Comparison of ENCODE assay signal across 23 cellular contexts in genomic region chr4:55498051-55498450, GRCh38.
"Had no signal": no experiment of that assay in that cellular context is flagged by ENCODE, and none has a peak within 500 bp of the region (broad histone marks: within the 10 kb centered on the region; RNA-seq: fewer than 3 reads in every experiment).

No MANE protein-coding gene starts in this region.

- H3K36me3 ChIP-seq: upper lobe of right lung, vagina had no signal

- FAIRE-seq: endometrium, frontal cortex had no signal

- H3K4me3 ChIP-seq: heart left ventricle, lung, skin epidermis, testis, tibial nerve, upper lobe of right lung, vagina had no signal

- H3K4me1 ChIP-seq: heart left ventricle, testis, upper lobe of right lung, vagina had no signal

- DNase-seq: effector memory CD4-positive, alpha-beta T cell; heart left ventricle; hippocampal formation; left colon; left ventricle myocardium superior; mesenchymal stem cell; midbrain; naive B cell; posterior cingulate gyrus; stimulated activated CD4-positive, alpha-beta T cell treated with anti-CD3 and anti-CD28 coated beads, Interleukin-2, amount 100 ng/mL, for 24 hours; stimulated activated CD4-positive, alpha-beta T cell treated with anti-CD3 and anti-CD28 coated beads, Interleukin-4, amount 100 ng/mL, for 4 hours; stimulated activated naive B cell treated with anti-CD40 and anti-IgM and Interleukin-4, amounts not matched to agents 10 μg/mL and 1 μg/mL and 100 μg/mL, for 72 hours; stimulated activated naive CD8-positive, alpha-beta T cell treated with anti-CD3 and anti-CD28 coated beads, Interleukin-15, amount 100 ng/mL, for 72 hours; testis; upper lobe of right lung had no signal

- H3K9me3 ChIP-seq: testis, upper lobe of right lung, vagina had no signal

- H3K27ac ChIP-seq: heart left ventricle, skin epidermis, testis, tibial nerve, upper lobe of right lung, vagina had no signal

- H3K27me3 ChIP-seq: heart left ventricle, testis, tibial nerve, upper lobe of right lung, vagina had no signal

- ATAC-seq: esophagus mucosa; heart left ventricle; left colon; left ventricle myocardium superior; sciatic nerve; stimulated activated naive B cell treated with anti-CD40 and anti-IgM and Interleukin-4, amounts not matched to agents 10 μg/mL and 1 μg/mL and 100 μg/mL, for 72 hours; stimulated activated naive CD8-positive, alpha-beta T cell treated with anti-CD3 and anti-CD28 coated beads, Interleukin-15, amount 100 ng/mL, for 72 hours; upper lobe of right lung had no signal
